Comparison of ENCODE assay signal across 22 cellular contexts in the genomic region with DNA sequence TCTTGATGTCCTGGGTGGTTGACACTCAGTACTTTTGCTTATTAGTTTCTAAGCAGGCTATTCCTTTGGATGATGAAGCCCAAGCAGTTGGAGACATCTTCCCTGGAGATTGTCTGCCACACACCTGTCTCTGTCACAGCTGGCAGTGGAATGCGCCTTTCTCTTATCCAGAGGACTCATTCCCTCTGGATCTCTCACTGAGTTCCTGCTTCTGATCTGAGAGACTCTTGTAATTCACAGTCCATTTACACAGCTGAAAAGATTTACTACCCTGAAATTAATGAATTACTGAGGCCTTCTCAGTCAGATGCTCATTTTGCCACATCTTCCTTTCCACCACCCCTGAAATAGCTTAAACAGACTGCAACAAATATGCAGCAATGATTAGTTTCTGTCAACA. TPM values are rescaled to one million over a fixed set of nuclear protein-coding genes. Genes with fewer than 3 reads are reported as not detected.
"Had no signal": no experiment of that assay in that cellular context is flagged by ENCODE, and none has a peak within 500 bp of the region (broad histone marks: within the 10 kb centered on the region; RNA-seq: fewer than 3 reads in every experiment).

No MANE protein-coding gene starts in this region.

- H3K4me3 Mint-ChIP-seq: activated naive CD8-positive, alpha-beta T cell; activated T-helper 1 cell treated with anti-CD3 and anti-CD28 coated beads, Interleukin-12 subunit alpha, Interleukin-12 subunit beta, Interleukin-2, Interleukin-4 antibody, amounts not matched to agents 30 ng/mL and 10 ng/mL and 1 ng/mL, durations not matched to agents 14 hours and 24 hours and 36 hours; stimulated activated naive B cell treated with anti-CD40 and anti-IgM and Interleukin-4, amounts not matched to agents 10 μg/mL and 1 μg/mL and 100 μg/mL, for 72 hours had no signal

- H3K9me3 Mint-ChIP-seq: activated T-helper 1 cell treated with anti-CD3 and anti-CD28 coated beads, Interleukin-12 subunit alpha, Interleukin-12 subunit beta, Interleukin-2, Interleukin-4 antibody, amounts not matched to agents 30 ng/mL and 10 ng/mL and 1 ng/mL, durations not matched to agents 14 hours and 24 hours and 36 hours; naive thymus-derived CD8-positive, alpha-beta T cell had no signal

- H3K36me3 ChIP-seq: gastroesophageal sphincter, heart right ventricle, neutrophil, pancreas, right lobe of liver, thoracic aorta, upper lobe of left lung, WERI-Rb-1 had no signal

- H3K9me3 ChIP-seq: gastroesophageal sphincter, heart right ventricle, neutrophil, pancreas, right lobe of liver, thoracic aorta, upper lobe of left lung had no signal

- ATAC-seq: esophagus mucosa; gastroesophageal sphincter; heart right ventricle; naive thymus-derived CD8-positive, alpha-beta T cell; pancreas; right lobe of liver; stimulated activated naive B cell treated with anti-CD40 and anti-IgM and Interleukin-4, amounts not matched to agents 10 μg/mL and 1 μg/mL and 100 μg/mL, for 72 hours had no signal

- H3K27me3 Mint-ChIP-seq: activated naive CD8-positive, alpha-beta T cell; naive thymus-derived CD8-positive, alpha-beta T cell; stimulated activated naive B cell treated with anti-CD40 and anti-IgM and Interleukin-4, amounts not matched to agents 10 μg/mL and 1 μg/mL and 100 μg/mL, for 72 hours had no signal

- H3K27ac ChIP-seq: gastroesophageal sphincter, heart right ventricle, neutrophil, pancreas, right lobe of liver, thoracic aorta, upper lobe of left lung, WERI-Rb-1 had no signal

- H3K27ac Mint-ChIP-seq: activated naive CD8-positive, alpha-beta T cell; activated T-helper 1 cell treated with anti-CD3 and anti-CD28 coated beads, Interleukin-12 subunit alpha, Interleukin-12 subunit beta, Interleukin-2, Interleukin-4 antibody, amounts not matched to agents 30 ng/mL and 10 ng/mL and 1 ng/mL, durations not matched to agents 14 hours and 24 hours and 36 hours; stimulated activated naive B cell treated with anti-CD40 and anti-IgM and Interleukin-4, amounts not matched to agents 10 μg/mL and 1 μg/mL and 100 μg/mL, for 72 hours had no signal

- H3K4me3 ChIP-seq: gastroesophageal sphincter, heart right ventricle, pancreas, right lobe of liver, thoracic aorta, upper lobe of left lung had no signal

- H3K4me1 ChIP-seq: gastroesophageal sphincter, heart right ventricle, pancreas, upper lobe of left lung had no signal

- H3K27me3 ChIP-seq: gastroesophageal sphincter, heart right ventricle, neutrophil, pancreas, right lobe of liver, upper lobe of left lung had no signal

- H3K36me3 Mint-ChIP-seq: activated naive CD8-positive, alpha-beta T cell; naive thymus-derived CD8-positive, alpha-beta T cell had no signal

- DNase-seq: activated CD4-positive, alpha-beta T cell treated with anti-CD3 and anti-CD28 coated beads, Interleukin-2, amount 50 U/mL, for 48 hours; amniotic stem cell; effector CD4-positive, alpha-beta T cell; heart right ventricle; kidney glomerular epithelial cell; mesenchymal stem cell; naive thymus-derived CD8-positive, alpha-beta T cell; pancreas; right lobe of liver; stimulated activated CD4-positive, alpha-beta T cell treated with anti-CD3 and anti-CD28 coated beads, Interleukin-4, amount 100 ng/mL, for 4 hours; stimulated activated naive B cell treated with anti-CD40 and anti-IgM and Interleukin-4, amounts not matched to agents 10 μg/mL and 1 μg/mL and 100 μg/mL, for 72 hours; T-helper 2 cell; upper lobe of left lung; WERI-Rb-1 had no signal

RNA-seq across cellular contexts. Expression of a gene that starts 15.9 kb away (rescaled TPM):
- total RNA-seq: esophagus mucosa; gastroesophageal sphincter; heart right ventricle; lower leg skin; naive thymus-derived CD8-positive, alpha-beta T cell; pulmonary artery endothelial cell; thoracic aorta; upper lobe of left lung had no signal
